17 cellular contexts compared by ENCODE assay signal in genomic region chr2:157900203-157900602, GRCh38. TPM values are rescaled to one million over a fixed set of nuclear protein-coding genes. Genes with fewer than 3 reads are reported as not detected.
A peak's percentile ranks its signal among the peaks of the same experiment; 100 is the strongest.
DNase-seq lines count a peak whose midpoint lies in the region; ATAC-seq and TF ChIP-seq lines count a peak whose summit lies in the region.
"Had no signal": no experiment of that assay in that cellular context is flagged by ENCODE, and none has a peak within 500 bp of the region (broad histone marks: within the 10 kb centered on the region; RNA-seq: fewer than 3 reads in every experiment).

No MANE protein-coding gene starts in this region.

- peaks cover 2% of the 10 kb centered on the region for H3K9me3 Mint-ChIP-seq in activated CD4-positive, alpha-beta T cell treated with anti-CD3 and anti-CD28 coated beads, Interleukin-2, amount 10 ng/mL, durations not matched to agents 7 days and 5 days
- H3K9me3 Mint-ChIP-seq in activated naive CD8-positive, alpha-beta T cell treated with anti-CD3 and anti-CD28 coated beads, Interleukin-2, amount 10 ng/mL, durations not matched to agents 7 days and 5 days: peaks cover 1% of the 10 kb centered on the region
- peaks cover 0 to 4% (median 0%) of the 10 kb centered on the region in 11 donors for H3K9me3 Mint-ChIP-seq in naive thymus-derived CD4-positive, alpha-beta T cell
- H3K9me3 Mint-ChIP-seq in osteocyte (ENCODE audit: unreplicated experiment): no peaks in the 10 kb centered on the region

- DNase-seq in activated CD4-positive, alpha-beta T cell treated with anti-CD3 and anti-CD28 coated beads, Interleukin-2, amount 10 ng/mL, durations not matched to agents 7 days and 5 days: no peak
- no peak for DNase-seq in activated CD4-positive, alpha-beta T cell treated with anti-CD3 and anti-CD28 coated beads, Interleukin-2, amount 50 U/mL, for 1 hour
- DNase-seq in NCI-H2029 (lab: John Stamatoyannopoulos, UW) (peak; percentile 55), osteocyte (ENCODE audit: extremely low spot score, unreplicated experiment) (no peak), NCI-H1436 treated with DMSO at 0.1 percent for 48 hours (lab: John Stamatoyannopoulos, UW) (no peak)
- DNase-seq in activated naive CD8-positive, alpha-beta T cell treated with anti-CD3 and anti-CD28 coated beads, Interleukin-2, amount 10 ng/mL, durations not matched to agents 7 days and 5 days: no peak
- no peak for DNase-seq in naive thymus-derived CD4-positive, alpha-beta T cell
- DNase-seq: ACHN, body of pancreas, Calu3, KG1, mesendoderm, NCI-H1694, SIG-M5 had no signal

- H3K27ac Mint-ChIP-seq in activated CD4-positive, alpha-beta T cell treated with anti-CD3 and anti-CD28 coated beads, Interleukin-2, amount 10 ng/mL, durations not matched to agents 7 days and 5 days: peak overlapping the region; percentile 100
- H3K27ac Mint-ChIP-seq in activated naive CD8-positive, alpha-beta T cell treated with anti-CD3 and anti-CD28 coated beads, Interleukin-2, amount 10 ng/mL, durations not matched to agents 7 days and 5 days: peak overlapping the region; percentile 100
- H3K27ac Mint-ChIP-seq in naive thymus-derived CD4-positive, alpha-beta T cell: peak overlapping the region; percentile 39 to 99 (median 96)
- H3K27ac Mint-ChIP-seq in osteocyte (ENCODE audit: unreplicated experiment): no peak overlapping the region

- peak overlapping the region; percentile 18 for H3K27ac ChIP-seq in naive thymus-derived CD4-positive, alpha-beta T cell (ENCODE audit: low read depth, low read length)
- H3K27ac ChIP-seq: body of pancreas, suprapubic skin had no signal

- H3K36me3 Mint-ChIP-seq in activated CD4-positive, alpha-beta T cell treated with anti-CD3 and anti-CD28 coated beads, Interleukin-2, amount 10 ng/mL, durations not matched to agents 7 days and 5 days (ENCODE audit: low read depth): peaks cover 23% of the 10 kb centered on the region
- H3K36me3 Mint-ChIP-seq in activated naive CD8-positive, alpha-beta T cell treated with anti-CD3 and anti-CD28 coated beads, Interleukin-2, amount 10 ng/mL, durations not matched to agents 7 days and 5 days: peaks cover 4% of the 10 kb centered on the region
- peaks cover 0 to 20% (median 0%) of the 10 kb centered on the region in 5 donors for H3K36me3 Mint-ChIP-seq in naive thymus-derived CD4-positive, alpha-beta T cell
- H3K36me3 Mint-ChIP-seq in osteocyte (ENCODE audit: unreplicated experiment): no peaks in the 10 kb centered on the region

- H3K4me1 ChIP-seq in naive thymus-derived CD4-positive, alpha-beta T cell (ENCODE audit: control insufficient read depth in 2 of 2, insufficient read depth in 2 of 2, low read length in 2 of 2): peaks cover 44 to 55% of the 10 kb centered on the region in 2 donors
- H3K4me1 ChIP-seq: suprapubic skin had no signal

- H3K9me3 ChIP-seq in naive thymus-derived CD4-positive, alpha-beta T cell (ENCODE audit: control insufficient read depth in 2 of 3, low read length in 3 of 3): no peaks in the 10 kb centered on the region
- H3K9me3 ChIP-seq: body of pancreas, HAP-1, suprapubic skin had no signal

- H3K27me3 Mint-ChIP-seq in activated CD4-positive, alpha-beta T cell treated with anti-CD3 and anti-CD28 coated beads, Interleukin-2, amount 10 ng/mL, durations not matched to agents 7 days and 5 days: no peaks in the 10 kb centered on the region
- no peaks in the 10 kb centered on the region for H3K27me3 Mint-ChIP-seq in activated naive CD8-positive, alpha-beta T cell treated with anti-CD3 and anti-CD28 coated beads, Interleukin-2, amount 10 ng/mL, durations not matched to agents 7 days and 5 days
- no peaks in the 10 kb centered on the region for H3K27me3 Mint-ChIP-seq in naive thymus-derived CD4-positive, alpha-beta T cell
- H3K27me3 Mint-ChIP-seq in osteocyte (ENCODE audit: unreplicated experiment): no peaks in the 10 kb centered on the region

- ATAC-seq in activated naive CD8-positive, alpha-beta T cell treated with anti-CD3 and anti-CD28 coated beads, Interleukin-2, amount 10 ng/mL, durations not matched to agents 7 days and 5 days (ENCODE audit: low read depth): no peak
- ATAC-seq in naive thymus-derived CD4-positive, alpha-beta T cell: no peak
- ATAC-seq in GM18909 (IDR thresholded peaks at IDR 0.05; ENCODE audit: poor library complexity, unreplicated experiment): no peak
- ATAC-seq: body of pancreas had no signal

- H3K4me3 Mint-ChIP-seq in activated CD4-positive, alpha-beta T cell treated with anti-CD3 and anti-CD28 coated beads, Interleukin-2, amount 10 ng/mL, durations not matched to agents 7 days and 5 days: peak overlapping the region; percentile 76
- H3K4me3 Mint-ChIP-seq in activated naive CD8-positive, alpha-beta T cell treated with anti-CD3 and anti-CD28 coated beads, Interleukin-2, amount 10 ng/mL, durations not matched to agents 7 days and 5 days: peak overlapping the region; percentile 97
- H3K4me3 Mint-ChIP-seq in naive thymus-derived CD4-positive, alpha-beta T cell: peak overlapping the region in 9 of 10 donors; percentile 0 to 92 (median 81)
- no peak overlapping the region for H3K4me3 Mint-ChIP-seq in osteocyte (ENCODE audit: unreplicated experiment)

- intact Hi-C loops in naive thymus-derived CD4-positive, alpha-beta T cell (cut with micrococcal nuclease): loop anchor here (5.0 kb wide), 1 partner anchor 33 kb away; no protein-coding TSS in a partner anchor

- H3K36me3 ChIP-seq in naive thymus-derived CD4-positive, alpha-beta T cell (ENCODE audit: control insufficient read depth in 2 of 3, insufficient read depth in 3 of 3, low read length in 3 of 3): no peaks in the 10 kb centered on the region
- H3K36me3 ChIP-seq: HAP-1, suprapubic skin had no signal

- CTCF ChIA-PET in activated CD4-positive, alpha-beta T cell treated with anti-CD3 and anti-CD28 coated beads, Interleukin-2, amount 10 ng/mL, durations not matched to agents 7 days and 5 days (lab: Charles Lee): interaction anchor here (2.4 to 3.5 kb wide), 2 partner anchors 8 to 24 kb away, joined by 10 to 17 read pairs; partner anchors contain the start of gene ACVR1
- CTCF ChIA-PET in naive thymus-derived CD4-positive, alpha-beta T cell (lab: Charles Lee): interaction anchor here (1.4 to 2.3 kb wide), 3 partner anchors 8 to 24 kb away, joined by 7 to 12 read pairs (median 7); partner anchors contain the start of gene ACVR1

- POLR2A ChIA-PET in activated CD4-positive, alpha-beta T cell treated with anti-CD3 and anti-CD28 coated beads, Interleukin-2, amount 10 ng/mL, durations not matched to agents 7 days and 5 days (lab: Charles Lee): no interaction called here
- POLR2A ChIA-PET in activated naive CD8-positive, alpha-beta T cell treated with anti-CD3 and anti-CD28 coated beads, Interleukin-2, amount 10 ng/mL, durations not matched to agents 7 days and 5 days (lab: Charles Lee): interaction anchor here (1.1 to 5.7 kb wide), 2 partner anchors 24 to 557 kb away, joined by 3 to 89 read pairs; partner anchors contain the start of genes ACVR1, CCDC148 and PKP4
- POLR2A ChIA-PET in naive thymus-derived CD4-positive, alpha-beta T cell (lab: Charles Lee): interaction anchor here (0.6 to 2.8 kb wide), 4 partner anchors 10 to 1436 kb away, joined by 3 to 12 read pairs (median 6); partner anchors contain the start of gene ACVR1

- peaks cover 68% of the 10 kb centered on the region for H3K4me1 Mint-ChIP-seq in activated CD4-positive, alpha-beta T cell treated with anti-CD3 and anti-CD28 coated beads, Interleukin-2, amount 10 ng/mL, durations not matched to agents 7 days and 5 days
- H3K4me1 Mint-ChIP-seq in activated naive CD8-positive, alpha-beta T cell treated with anti-CD3 and anti-CD28 coated beads, Interleukin-2, amount 10 ng/mL, durations not matched to agents 7 days and 5 days: peaks cover 56% of the 10 kb centered on the region
- peaks cover 40 to 67% (median 62%) of the 10 kb centered on the region in 7 donors for H3K4me1 Mint-ChIP-seq in naive thymus-derived CD4-positive, alpha-beta T cell
- peaks cover 1% of the 10 kb centered on the region for H3K4me1 Mint-ChIP-seq in osteocyte (ENCODE audit: unreplicated experiment)

- no peak for TF ChIP-seq CTCF in osteocyte (IDR thresholded peaks at IDR 0.05)

- H3K4me3 ChIP-seq in naive thymus-derived CD4-positive, alpha-beta T cell (ENCODE audit: low read length): peak overlapping the region; percentile 1
- H3K4me3 ChIP-seq: body of pancreas, HAP-1, suprapubic skin had no signal

- H3K27me3 ChIP-seq in naive thymus-derived CD4-positive, alpha-beta T cell (ENCODE audit: control insufficient read depth in 2 of 2, insufficient read depth in 2 of 2, low read length in 2 of 2): no peaks in the 10 kb centered on the region
- H3K27me3 ChIP-seq: body of pancreas, suprapubic skin had no signal

RNA-seq across cellular contexts. Expression of gene ACVR1, which starts 24.1 kb away (rescaled TPM):
- 10 to 100 TPM; 26.0 to 29.6 TPM for total RNA-seq in activated CD4-positive, alpha-beta T cell treated with anti-CD3 and anti-CD28 coated beads, Interleukin-2, amount 10 ng/mL, durations not matched to agents 7 days and 5 days
- total RNA-seq in activated naive CD8-positive, alpha-beta T cell treated with anti-CD3 and anti-CD28 coated beads, Interleukin-2, amount 10 ng/mL, durations not matched to agents 7 days and 5 days: 10 to 100 TPM; 13.4 to 16.1 TPM
- 10 to 100 TPM; 13.3 to 42.0 (median 20.6) TPM for total RNA-seq in naive thymus-derived CD4-positive, alpha-beta T cell
- 1 to 10 TPM; 6.0 to 7.1 TPM for polyA plus RNA-seq in naive thymus-derived CD4-positive, alpha-beta T cell
- 59.5 and 66.6 TPM in 2 replicates for total RNA-seq in osteocyte
